Comparison of ENCODE assay signal across 13 cellular contexts in genomic region chr1:168613689-168614655, GRCh38. TPM values are rescaled to one million over a fixed set of nuclear protein-coding genes. Genes with fewer than 3 reads are reported as not detected.
A peak's percentile ranks its signal among the peaks of the same experiment; 100 is the strongest.
DNase-seq lines count a peak whose midpoint lies in the region; TF ChIP-seq lines count a peak whose summit lies in the region.
"Had no signal": no experiment of that assay in that cellular context is flagged by ENCODE, and none has a peak within 500 bp of the region (broad histone marks: within the 10 kb centered on the region; RNA-seq: fewer than 3 reads in every experiment).

No MANE protein-coding gene starts in this region.

- intact Hi-C loops in vagina (cut with DNase I): no loop called here
- intact Hi-C loops in colonic mucosa (cut with DNase I): loop anchor here (10.0 kb wide), 1 partner anchor 521 kb away; no protein-coding TSS in a partner anchor

- DNase-seq in NCI-H2171 treated with DMSO at 0.1 percent for 48 hours (lab: John Stamatoyannopoulos, UW): peak; percentile 93
- DNase-seq in midbrain (lab: John Stamatoyannopoulos, UW): peak; percentile 42
- no peak for DNase-seq in vagina (ENCODE audit: extremely low spot score in 2 of 2)
- DNase-seq in colonic mucosa: no peak
- DNase-seq in stimulated activated CD4-positive, alpha-beta T cell treated with anti-CD3 and anti-CD28 coated beads, Interleukin-15, amount 100 ng/mL, for 24 hours: no peak
- DNase-seq in AG20443 (ENCODE audit: low spot score): no peak
- DNase-seq: activated effector memory CD4-positive, alpha-beta T cell treated with anti-CD3 and anti-CD28 coated beads, Interleukin-2, amount 50 U/mL, for 16 hours; cortex of kidney; GM23248; hippocampal formation; OCI-M1 had no signal

- H3K4me1 ChIP-seq in ectodermal cell (ENCODE audit: control insufficient read depth, insufficient read depth, low read length): peaks cover 8% of the 10 kb centered on the region
- H3K4me1 ChIP-seq in vagina: peaks cover 26% of the 10 kb centered on the region
- H3K4me1 ChIP-seq in colonic mucosa: no peaks in the 10 kb centered on the region

- H3K27me3 ChIP-seq in ectodermal cell (ENCODE audit: control insufficient read depth, insufficient read depth, low read length, poor library complexity, severe bottlenecking): no peaks in the 10 kb centered on the region
- H3K27me3 ChIP-seq in vagina: no peaks in the 10 kb centered on the region
- no peaks in the 10 kb centered on the region for H3K27me3 ChIP-seq in colonic mucosa

- H3K36me3 ChIP-seq in ectodermal cell (ENCODE audit: control insufficient read depth, insufficient read depth, low read length) (no peaks in the 10 kb centered on the region), vagina (no peaks in the 10 kb centered on the region), colonic mucosa (no peaks in the 10 kb centered on the region)

- TF ChIP-seq POLR2A in vagina (IDR thresholded peaks at IDR 0.05): no peak

- H3K27ac ChIP-seq in ectodermal cell (ENCODE audit: insufficient read depth, low read depth, low read length, poor library complexity, severe bottlenecking) (peak overlapping the region; percentile 65), vagina (peak overlapping the region; percentile 10), colonic mucosa (no peak overlapping the region)
- H3K27ac ChIP-seq: GM23248 had no signal

- 82 to 83% methylated on average over 16 of the region's 16 CpGs for WGBS in ectodermal cell, 2 experiments

- TF ChIP-seq CTCF in vagina (IDR thresholded peaks at IDR 0.05) (no peak), colonic mucosa (IDR thresholded peaks at IDR 0.05) (no peak)

- H3K4me3 ChIP-seq in ectodermal cell (ENCODE audit: insufficient read depth, low read depth, low read length) (no peak overlapping the region), vagina (no peak overlapping the region), colonic mucosa (no peak overlapping the region)
- H3K4me3 ChIP-seq: GM23248 had no signal

- no peak overlapping the region for H3K9ac ChIP-seq in colonic mucosa (ENCODE audit: low read depth in 2 of 2, low read length in 2 of 2)
- H3K9ac ChIP-seq: GM23248 had no signal

- no peaks in the 10 kb centered on the region for H3K9me3 ChIP-seq in ectodermal cell (ENCODE audit: control insufficient read depth, low read length)
- no peaks in the 10 kb centered on the region for H3K9me3 ChIP-seq in vagina
- H3K9me3 ChIP-seq in colonic mucosa: no peaks in the 10 kb centered on the region

RNA-seq across cellular contexts. Expression of gene XCL1, which starts 37.6 kb away (rescaled TPM):
- polyA plus RNA-seq in ectodermal cell (2013, experiment 1 of 4): not detected
- 0.28 TPM for polyA plus RNA-seq in ectodermal cell (2013, experiment 2 of 4)
- polyA plus RNA-seq in ectodermal cell (2013, experiment 3 of 4): 0.48 TPM
- polyA plus RNA-seq in ectodermal cell (2013, experiment 4 of 4): 0.28 TPM
- not detected for total RNA-seq in vagina
- under 1 TPM in 1 of 2 donors, not detected in 1; 0.17 TPM for total RNA-seq in colonic mucosa
- total RNA-seq: GM23248, urinary bladder had no signal
- polyA plus RNA-seq: GM23248 had no signal

Comparison
In these comparisons a context has a peak if more than half of its experiments do, and no peak if none do; other contexts are left out.
1. DNase-seq: peak in NCI-H2171 treated with DMSO at 0.1 percent for 48 hours (single experiment) and midbrain (single experiment); none in vagina (0 of 2), colonic mucosa (single experiment), stimulated activated CD4-positive, alpha-beta T cell treated with anti-CD3 and anti-CD28 coated beads, Interleukin-15, amount 100 ng/mL, for 24 hours (single experiment) and AG20443 (single experiment).